In the genomic region with DNA sequence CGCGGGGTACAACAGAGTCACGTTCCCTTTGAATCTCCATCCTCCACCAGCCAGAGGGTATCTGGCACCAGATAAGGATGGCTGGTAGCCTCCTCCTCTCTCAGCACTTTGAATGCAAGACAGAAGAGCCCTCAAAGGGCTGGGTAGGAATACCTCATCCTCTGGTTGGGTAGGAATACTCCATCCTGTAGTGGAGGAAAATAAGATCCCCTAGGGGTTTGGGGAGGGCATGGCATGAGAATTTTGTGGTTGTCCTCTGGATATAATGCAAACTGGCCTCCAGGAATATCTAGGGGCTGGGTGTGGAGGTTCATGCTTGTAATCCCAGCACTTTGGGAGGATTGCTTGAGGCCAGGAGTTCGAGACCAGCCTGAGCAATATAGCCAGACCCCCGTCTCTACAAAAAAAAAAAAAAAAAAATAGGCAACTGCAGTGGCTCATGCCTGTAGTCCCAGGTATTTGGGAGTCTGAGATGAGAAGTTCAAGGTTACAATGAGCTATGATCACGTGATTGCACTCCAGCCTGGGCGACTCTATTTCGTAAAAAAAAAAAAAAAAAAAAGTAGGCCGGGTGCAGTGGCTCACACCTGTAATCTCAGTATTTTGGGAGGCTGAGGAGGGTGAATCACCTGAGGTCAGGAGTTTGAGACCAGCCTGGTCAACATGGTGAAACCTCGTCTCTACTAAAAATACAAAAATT, we compare ENCODE assay signal across 8 cellular contexts. TPM values are rescaled to one million over a fixed set of nuclear protein-coding genes. Genes with fewer than 3 reads are reported as not detected.
DNase-seq lines count a peak whose midpoint lies in the region; ATAC-seq and TF ChIP-seq lines count a peak whose summit lies in the region.

No MANE protein-coding gene starts in this region.

- H3K23ac ChIP-seq in trophoblast cell (ENCODE audit: low read length) = no peak overlapping the region

- CTCF ChIA-PET in Calu3 (lab: Charles Lee) = interaction anchor here (0.6 to 53.1 kb wide), 19 partner anchors 9 to 643 kb away, joined by 3 to 4142 read pairs (median 5); a partner anchor contains a TSS

- H3K27me3 ChIP-seq in SJSA1 (replicated peaks) (no peaks in the 10 kb centered on the region), trophoblast cell (ENCODE audit: insufficient read depth, low read length) (no peaks in the 10 kb centered on the region)

- H3K36me3 Mint-ChIP-seq in Calu3 (ENCODE audit: insufficient read depth, unreplicated experiment) = peaks cover 10% of the 10 kb centered on the region

- intact Hi-C loops in Calu3 (cut with micrococcal nuclease; ENCODE audit: unreplicated experiment) = no loop called here

- BruUV-seq in Calu3 (replicated peaks; lab: Mats Ljungman, UMichigan) = no TSS peak

- H4K12ac ChIP-seq in trophoblast cell (ENCODE audit: low read depth, low read length) = no peak overlapping the region

- no peaks in the 10 kb centered on the region for H3K9me3 Mint-ChIP-seq in Calu3 (ENCODE audit: low read depth, unreplicated experiment)

- no peak overlapping the region for H2BK5ac ChIP-seq in trophoblast cell (ENCODE audit: low read depth, low read length, poor library complexity)

- no CpG with 5 or more reads among the region's 10 CpGs for WGBS in trophoblast cell (ENCODE audit: extremely low coverage, insufficient coverage, insufficient read length)

- H3K27me3 Mint-ChIP-seq in Calu3 (ENCODE audit: unreplicated experiment) = peaks cover 21% of the 10 kb centered on the region

- no peak overlapping the region for H2AFZ ChIP-seq in trophoblast cell (ENCODE audit: insufficient read depth, low read length, poor library complexity)

- no peak overlapping the region for H3K4me3 Mint-ChIP-seq in Calu3 (ENCODE audit: low read depth, unreplicated experiment)

- H3K4ac ChIP-seq in trophoblast cell (ENCODE audit: low read depth, low read length) = no peak overlapping the region

- no peak overlapping the region for H4K91ac ChIP-seq in trophoblast cell (ENCODE audit: low read depth, low read length)

- peaks cover 8% of the 10 kb centered on the region for H3K79me2 ChIP-seq in trophoblast cell (ENCODE audit: control insufficient read depth, insufficient read depth, low read length, poor library complexity)

- no peak overlapping the region for H2BK120ac ChIP-seq in trophoblast cell (ENCODE audit: insufficient read depth, low read length, poor library complexity)

- no peak overlapping the region for H3K27ac Mint-ChIP-seq in Calu3 (ENCODE audit: unreplicated experiment)

- H3K27ac ChIP-seq in SJSA1 (peak overlapping the region; percentile 72), trophoblast cell (ENCODE audit: low read depth, low read length) (no peak overlapping the region)

- H3K4me1 ChIP-seq in SJSA1 (replicated peaks) (peaks cover 36% of the 10 kb centered on the region), trophoblast cell (ENCODE audit: control insufficient read depth in 1 of 2, insufficient read depth in 2 of 2, low read length in 2 of 2) (peaks cover 12 to 19% of the 10 kb centered on the region in 2 experiments)

- peak overlapping the region; percentile 35 for H3K4me2 ChIP-seq in trophoblast cell (ENCODE audit: low read length)

- TF ChIP-seq CTCF in Calu3 (IDR thresholded peaks at IDR 0.05; ENCODE audit: unreplicated experiment) = no peak
- no peak for TF ChIP-seq CTCF in omental fat pad (IDR thresholded peaks at IDR 0.05)

- H3K9me3 ChIP-seq in SJSA1 (replicated peaks) = no peaks in the 10 kb centered on the region
- H3K9me3 ChIP-seq in trophoblast cell (ENCODE audit: insufficient read depth, low read depth, low read length) = no peaks in the 10 kb centered on the region

- no peak overlapping the region for H3K9ac ChIP-seq in trophoblast cell (ENCODE audit: low read length)

- H4K8ac ChIP-seq in trophoblast cell (ENCODE audit: low read depth, low read length) = peak overlapping the region; percentile 30

- peak overlapping the region; percentile 19 for H3K18ac ChIP-seq in trophoblast cell (ENCODE audit: low read length)

- no peak overlapping the region for H2AK5ac ChIP-seq in trophoblast cell (ENCODE audit: low read length)

- DNase-seq in Calu3 = peak; percentile 61
- DNase-seq in SJSA1 (ENCODE audit: low read depth in 1 of 2, low spot score in 2 of 2) = no peak
- peak; percentile 63 for DNase-seq in fibroblast of gingiva (ENCODE audit: low read depth)
- DNase-seq in trophoblast cell = no peak
- DNase-seq in hippocampal formation (lab: John Stamatoyannopoulos, UW) = no peak
- DNase-seq in middle frontal gyrus (ENCODE audit: extremely low spot score, low spot score) = no peak
- DNase-seq in activated CD4-positive, CD25-positive, alpha-beta regulatory T cell treated with anti-CD3 and anti-CD28 coated beads, Interleukin-2, amount 50 U/mL, for 72 hours = no peak
- no peak for DNase-seq in omental fat pad (ENCODE audit: low spot score)

- no peak for ATAC-seq in omental fat pad (ENCODE audit: low FRiP score)

- H3K4me1 Mint-ChIP-seq in Calu3 (ENCODE audit: low read depth, unreplicated experiment) = peaks cover 40% of the 10 kb centered on the region

- H3K79me1 ChIP-seq in trophoblast cell (ENCODE audit: low read length) = peaks cover 8% of the 10 kb centered on the region

- H3K4me3 ChIP-seq in SJSA1 (no peak overlapping the region), trophoblast cell (ENCODE audit: low read depth, low read length) (no peak overlapping the region)

- no peaks in the 10 kb centered on the region for H3K36me3 ChIP-seq in SJSA1
- peaks cover 0 to 3% of the 10 kb centered on the region in 2 experiments for H3K36me3 ChIP-seq in trophoblast cell (ENCODE audit: control insufficient read depth in 1 of 2, insufficient read depth in 2 of 2, low read length in 2 of 2)

- H3K14ac ChIP-seq in trophoblast cell (ENCODE audit: low read length) = no peak overlapping the region

- no peak overlapping the region for H2BK12ac ChIP-seq in trophoblast cell (ENCODE audit: low read length)

RNA-seq across cellular contexts. Expression of a gene that starts 2.7 kb away (rescaled TPM):
- total RNA-seq in Calu3 (2022) = 33.9 and 39.2 TPM in 2 replicates
- total RNA-seq in SJSA1 (2014; rRNA removed; shearing (Covaris generic)) = 19.2 and 22.5 TPM in 2 replicates
- polyA plus RNA-seq in trophoblast cell (2013) = 68.1 and 68.9 TPM in 2 replicates
- total RNA-seq in omental fat pad = 100 to 1,000 TPM; 352 to 633 (median 429) TPM

RNA-seq across cellular contexts. Expression of a gene that starts 28.2 kb away (rescaled TPM):
- total RNA-seq in Calu3 (2022) (1,389 and 1,672 TPM in 2 replicates), omental fat pad (10 to 100 TPM in 1 of 4 donors, 1 to 10 TPM in 2, under 1 TPM in 1; 0.65 to 12.7 (median 2.3) TPM)
- total RNA-seq in SJSA1 (2014; rRNA removed; shearing (Covaris generic)) = 264 and 389 TPM in 2 replicates
- polyA plus RNA-seq in trophoblast cell (2013) = 98.7 and 104 TPM in 2 replicates

RNA-seq across cellular contexts. Expression of a gene that starts 55.5 kb away (rescaled TPM):
- total RNA-seq in Calu3 (2022) (0.21 and 0.44 TPM in 2 replicates), omental fat pad (1 to 10 TPM in 2 of 4 donors, not detected in 2; 1.8 to 2.1 TPM)
- not detected in 2 replicates for total RNA-seq in SJSA1 (2014; rRNA removed; shearing (Covaris generic))
- polyA plus RNA-seq in trophoblast cell (2013) = 0.79 and 1.1 TPM in 2 replicates

Comparison
In these comparisons a context has a peak if more than half of its experiments do, and no peak if none do; other contexts are left out.
1. DNase-seq: peak in Calu3 (single experiment) and fibroblast of gingiva (single experiment); none in SJSA1 (0 of 2), trophoblast cell (0 of 2), hippocampal formation (0 of 2), middle frontal gyrus (single experiment), activated CD4-positive, CD25-positive, alpha-beta regulatory T cell treated with anti-CD3 and anti-CD28 coated beads, Interleukin-2, amount 50 U/mL, for 72 hours (single experiment) and omental fat pad (single experiment).
2. RNA of a gene that starts 28.2 kb away (total RNA-seq): 1,389 to 1,672 TPM in Calu3 and 264 to 389 TPM in SJSA1; 0.65 to 12.7 TPM in omental fat pad; every median in the first group is over 10 times any median in the second.